ENCODE assay signal across 21 cellular contexts in the genomic region with DNA sequence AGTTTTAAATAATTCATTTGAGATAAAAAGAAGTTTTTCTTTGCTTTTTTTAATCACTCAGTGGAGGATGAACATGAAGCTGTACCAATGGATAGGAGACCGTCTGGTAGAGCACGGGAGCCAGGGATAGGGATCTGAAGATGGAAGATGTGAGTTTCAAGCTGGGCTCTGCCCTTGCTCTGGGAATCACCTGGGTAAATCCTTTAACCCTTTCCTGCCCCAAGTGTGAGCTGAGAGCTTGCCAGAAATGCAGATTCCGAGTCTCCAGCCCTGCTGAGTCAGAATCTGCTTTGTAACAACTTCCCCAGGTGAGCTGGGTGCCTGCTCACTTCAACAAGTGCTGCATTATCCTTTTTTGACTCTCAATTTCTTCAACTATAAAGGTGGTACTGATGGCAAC. TPM values are rescaled to one million over a fixed set of nuclear protein-coding genes. Genes with fewer than 3 reads are reported as not detected.
DNase-seq lines count a peak whose midpoint lies in the region; ATAC-seq, FAIRE-seq and TF ChIP-seq lines count a peak whose summit lies in the region.
"Had no signal": no experiment of that assay in that cellular context is flagged by ENCODE, and none has a peak within 500 bp of the region (broad histone marks: within the 10 kb centered on the region; RNA-seq: fewer than 3 reads in every experiment).

No MANE protein-coding gene starts in this region.

- H2BK20ac ChIP-seq in H1 (ENCODE audit: low read length), result no peak overlapping the region

- H3K14ac ChIP-seq in H1 (ENCODE audit: insufficient read length), result no peak overlapping the region
- no peak overlapping the region for H3K14ac ChIP-seq in trophoblast cell (ENCODE audit: low read length)

- no peak for TF ChIP-seq CTCF in H1 (IDR thresholded peaks at IDR 0.05; ENCODE audit: control extremely low read depth in 1 of 3, insufficient read depth in 1 of 3, low read depth in 1 of 3, low read length in 3 of 3)
- no peak for TF ChIP-seq CTCF in endothelial cell (IDR thresholded peaks at IDR 0.05; ENCODE audit: unreplicated experiment)

- H2BK120ac ChIP-seq in H1 (replicated peaks; ENCODE audit: low read depth, low read length) (no peak overlapping the region), trophoblast cell (ENCODE audit: insufficient read depth, low read length, poor library complexity) (no peak overlapping the region)

- no peak for TF ChIP-seq POLR2A in H1 (IDR thresholded peaks at IDR 0.05; ENCODE audit: control extremely low read depth in 1 of 2, low read depth in 2 of 2, low read length in 2 of 2)

- ATAC-seq in GM19328 (IDR thresholded peaks at IDR 0.05; ENCODE audit: unreplicated experiment), result no peak
- ATAC-seq: GM12878 had no signal

- no peak for FAIRE-seq in H1 (lab: Jason Lieb, UNC)
- FAIRE-seq: A204.1, GM12878 had no signal

- no peak overlapping the region for H4K5ac ChIP-seq in H1 (ENCODE audit: insufficient read length, low read depth, low read length)

- peaks cover 5% of the 10 kb centered on the region for H3K4me1 Mint-ChIP-seq in endothelial cell (ENCODE audit: unreplicated experiment)
- H3K4me1 Mint-ChIP-seq: CD4-positive, CD25-positive, alpha-beta regulatory T cell; CD8-positive, alpha-beta memory T cell had no signal

- H3K27me3 Mint-ChIP-seq in endothelial cell (ENCODE audit: unreplicated experiment), result peaks cover 2% of the 10 kb centered on the region
- H3K27me3 Mint-ChIP-seq: CD8-positive, alpha-beta memory T cell had no signal

- H3K79me1 ChIP-seq in H1 (ENCODE audit: low read depth, low read length) (no peaks in the 10 kb centered on the region), trophoblast cell (ENCODE audit: low read length) (no peaks in the 10 kb centered on the region)

- H3K4me2 ChIP-seq in H1 (ENCODE audit: insufficient read depth in 1 of 2, low read depth in 2 of 2, low read length in 2 of 2) (no peak overlapping the region), trophoblast cell (ENCODE audit: low read length) (no peak overlapping the region)

- DNase-seq in H1 (ENCODE audit: low read depth in 1 of 2, low spot score in 2 of 2) (no peak), iPS-NIHi7 (ENCODE audit: extremely low spot score) (peak; percentile 26), trophoblast cell (no peak), endothelial cell (ENCODE audit: low spot score) (no peak), H7 (no peak)
- DNase-seq: ACHN; BE2C; C1 segment of cervical spinal cord; CD4-positive, CD25-positive, alpha-beta regulatory T cell; CD8-positive, alpha-beta memory T cell; COR-L47; DMS 273 treated with DMSO at 0.1 percent for 48 hours; DMS53; DND-41; EL; H9 had no signal

- no peak overlapping the region for H3K27ac Mint-ChIP-seq in endothelial cell (ENCODE audit: unreplicated experiment)
- H3K27ac Mint-ChIP-seq: CD4-positive, CD25-positive, alpha-beta regulatory T cell; CD8-positive, alpha-beta memory T cell; H9 had no signal

- no peak overlapping the region for H3K9ac ChIP-seq in H1 (replicated peaks in 1 of 4; ENCODE audit: extremely low read depth in 1 of 4, low read depth in 3 of 4, low read length in 3 of 4)
- no peak overlapping the region for H3K9ac ChIP-seq in trophoblast cell (ENCODE audit: low read length)

- no peak overlapping the region for H2BK12ac ChIP-seq in H1 (ENCODE audit: low read depth, low read length)
- no peak overlapping the region for H2BK12ac ChIP-seq in trophoblast cell (ENCODE audit: low read length)

- no peaks in the 10 kb centered on the region for H3K9me3 Mint-ChIP-seq in endothelial cell (ENCODE audit: unreplicated experiment)
- H3K9me3 Mint-ChIP-seq: CD8-positive, alpha-beta memory T cell; H9 had no signal

- H4K91ac ChIP-seq in H1 (replicated peaks; ENCODE audit: insufficient read length, low read length) (no peak overlapping the region), trophoblast cell (ENCODE audit: low read depth, low read length) (no peak overlapping the region)

- H3K79me2 ChIP-seq in H1 (ENCODE audit: control insufficient read depth in 1 of 2, insufficient read depth in 2 of 2, low read length in 2 of 2) (no peaks in the 10 kb centered on the region), trophoblast cell (ENCODE audit: control insufficient read depth, insufficient read depth, low read length, poor library complexity) (no peaks in the 10 kb centered on the region)

- H3K4me3 ChIP-seq in H1 (ENCODE audit: extremely low read depth in 1 of 4, insufficient read depth in 2 of 4, low read depth in 3 of 4, low read length in 4 of 4) (no peak overlapping the region), trophoblast cell (ENCODE audit: low read depth, low read length) (no peak overlapping the region), H7 (ENCODE audit: insufficient read depth, low read depth, low read length) (no peak overlapping the region)
- H3K4me3 ChIP-seq: GM12878 had no signal

- H3K4me3 Mint-ChIP-seq in endothelial cell (ENCODE audit: unreplicated experiment), result no peak overlapping the region
- H3K4me3 Mint-ChIP-seq: CD4-positive, CD25-positive, alpha-beta regulatory T cell; CD8-positive, alpha-beta memory T cell; H9 had no signal

- no peaks in the 10 kb centered on the region for H3K36me3 ChIP-seq in H1 (ENCODE audit: control insufficient read depth in 2 of 4, insufficient read depth in 4 of 4, low read length in 3 of 4)
- no peaks in the 10 kb centered on the region for H3K36me3 ChIP-seq in trophoblast cell (ENCODE audit: control insufficient read depth in 1 of 2, insufficient read depth in 2 of 2, low read length in 2 of 2)
- no peaks in the 10 kb centered on the region for H3K36me3 ChIP-seq in H7 (replicated peaks; ENCODE audit: control insufficient read depth, insufficient read depth, low read length)
- H3K36me3 ChIP-seq: BE2C had no signal

- H3K27me3 ChIP-seq in H1 (replicated peaks in 1 of 4; ENCODE audit: control insufficient read depth in 3 of 4, extremely low read depth in 1 of 4, insufficient read depth in 3 of 4, low read length in 3 of 4), result peaks cover 0 to 12% (median 3%) of the 10 kb centered on the region in 4 experiments; a peak in 3 of 7 replicates
- H3K27me3 ChIP-seq in trophoblast cell (ENCODE audit: insufficient read depth, low read length), result no peaks in the 10 kb centered on the region
- no peaks in the 10 kb centered on the region; the same call in 1 of the 2 replicates for H3K27me3 ChIP-seq in H7 (ENCODE audit: control insufficient read depth, insufficient read depth, low read length)
- H3K27me3 ChIP-seq: BE2C had no signal

- H3K23me2 ChIP-seq in H1 (ENCODE audit: low read depth, low read length), result no peaks in the 10 kb centered on the region

- no peaks in the 10 kb centered on the region; a peak in 2 of 7 replicates for H3K4me1 ChIP-seq in H1 (replicated peaks in 1 of 4; ENCODE audit: control insufficient read depth in 3 of 4, insufficient read depth in 4 of 4, low read length in 3 of 4)
- H3K4me1 ChIP-seq in trophoblast cell (ENCODE audit: control insufficient read depth in 1 of 2, insufficient read depth in 2 of 2, low read length in 2 of 2), result no peaks in the 10 kb centered on the region
- H3K4me1 ChIP-seq: BE2C had no signal

- H4K8ac ChIP-seq in H1 (ENCODE audit: extremely low read depth, insufficient read depth, low read length) (no peak overlapping the region), trophoblast cell (ENCODE audit: low read depth, low read length) (no peak overlapping the region)

- H2BK15ac ChIP-seq in H1 (ENCODE audit: low read length), result no peak overlapping the region

- no peak overlapping the region for H2AFZ ChIP-seq in H1 (ENCODE audit: low read length)
- H2AFZ ChIP-seq in trophoblast cell (ENCODE audit: insufficient read depth, low read length, poor library complexity), result no peak overlapping the region

- H3K18ac ChIP-seq in H1 (ENCODE audit: extremely low read depth, low read length) (no peak overlapping the region), trophoblast cell (ENCODE audit: low read length) (no peak overlapping the region)

- H2BK5ac ChIP-seq in H1 (ENCODE audit: low read depth, low read length) (no peak overlapping the region), trophoblast cell (ENCODE audit: low read depth, low read length, poor library complexity) (no peak overlapping the region)

- H3K23ac ChIP-seq in H1 (ENCODE audit: insufficient read length) (no peak overlapping the region), trophoblast cell (ENCODE audit: low read length) (peak overlapping the region; percentile 13)

- H3K56ac ChIP-seq in H1 (replicated peaks; ENCODE audit: insufficient read length, low read depth, low read length), result no peak overlapping the region

- H3K27ac ChIP-seq in H1 (ENCODE audit: low read depth, low read length) (no peak overlapping the region), trophoblast cell (ENCODE audit: low read depth, low read length) (no peak overlapping the region)

- POLR2A ChIA-PET in H1 (lab: Charles Lee; ENCODE audit: partially characterized antibody), result no interaction called here

- TF ChIP-seq RAD21 in H1 (IDR thresholded peaks at IDR 0.05 in 1 of 2, conservative IDR thresholded peaks at IDR 0.05 in 1 of 2; ENCODE audit: low read depth in 2 of 2, low read length in 2 of 2), result no peak

- H3K36me3 Mint-ChIP-seq in endothelial cell (ENCODE audit: low read depth, unreplicated experiment), result peaks cover 7% of the 10 kb centered on the region
- H3K36me3 Mint-ChIP-seq: CD4-positive, CD25-positive, alpha-beta regulatory T cell; CD8-positive, alpha-beta memory T cell had no signal

- no peak overlapping the region for H2AK5ac ChIP-seq in H1 (ENCODE audit: low read depth, low read length)
- H2AK5ac ChIP-seq in trophoblast cell (ENCODE audit: low read length), result no peak overlapping the region

- no peaks in the 10 kb centered on the region for H4K20me1 ChIP-seq in H1 (replicated peaks in 1 of 2; ENCODE audit: control insufficient read depth in 1 of 2, insufficient read depth in 2 of 2, low read length in 2 of 2)

- WGBS in H1 (ENCODE audit: extremely low coverage in 1 of 2, insufficient coverage in 1 of 2, insufficient read length in 1 of 2, insufficient replicate concordance in 2 of 2, low coverage in 1 of 2, low lambda C conversion rate in 2 of 2, missing lambda C conversion rate in 1 of 2), 2 experiments, result 13% methylated on average over 3 of the region's 3 CpGs; no CpG with 5 or more reads in 1 of the 2 experiments
- no CpG with 5 or more reads among the region's 3 CpGs for WGBS in trophoblast cell (ENCODE audit: extremely low coverage, insufficient coverage, insufficient read length)

- CTCF ChIA-PET in H1 (lab: Charles Lee; ENCODE audit: partially characterized antibody), result interaction anchor here (0.6 to 0.8 kb wide), 2 partner anchors 215 to 797 kb away, joined by 3 read pairs; no protein-coding TSS in a partner anchor

- H3K9me3 ChIP-seq in H1 (ENCODE audit: insufficient read depth in 2 of 2, low read depth in 1 of 2, low read length in 1 of 2) (no peaks in the 10 kb centered on the region), trophoblast cell (ENCODE audit: insufficient read depth, low read depth, low read length) (peaks cover 1% of the 10 kb centered on the region)
- H3K9me3 ChIP-seq: BE2C had no signal

- no peak overlapping the region for H3K4ac ChIP-seq in H1 (replicated peaks; ENCODE audit: insufficient read length, low read depth, low read length)
- H3K4ac ChIP-seq in trophoblast cell (ENCODE audit: low read depth, low read length), result no peak overlapping the region

- TF ChIP-seq EP300 in H1 (IDR thresholded peaks at IDR 0.05; ENCODE audit: borderline replicate concordance in 1 of 2, low read depth in 2 of 2, low read length in 2 of 2), result no peak

- no peak overlapping the region for H4K12ac ChIP-seq in trophoblast cell (ENCODE audit: low read depth, low read length)

RNA-seq across cellular contexts. Expression of gene ERG, which starts 44.1 kb away (rescaled TPM):
- 3.0 and 3.1 TPM in 2 replicates for total RNA-seq in H1 (2021; fragmentation: NEBNext Ultra II Directional; extraction: Animal tissue kit (Norgen Biotek cat#: 25700))
- polyA plus RNA-seq in H1 (2011; rRNA removed), result 1.0 and 1.1 TPM in 2 replicates
- 0.71 TPM for polyA plus RNA-seq in H1 (2011; cell fraction: cytosol; rRNA removed)
- polyA plus RNA-seq in H1 (2011; cell fraction: nucleus; rRNA removed), result 2.3 TPM
- 1.1 to 1.7 TPM (median 1.4 TPM) in 4 replicates for polyA plus RNA-seq in H1 (2012, experiment 1 of 2)
- 0.35 TPM for polyA plus RNA-seq in H1 (2012, experiment 2 of 2)
- polyA plus RNA-seq in H1 (2013, experiment 1 of 2), result 2.5 TPM
- polyA plus RNA-seq in H1 (2013, experiment 2 of 2), result 2.3 TPM
- polyA minus RNA-seq in H1 (2011; rRNA and poly(A)+ RNA removed), result 1.1 and 5.0 TPM in 2 replicates
- 0.37 TPM for polyA minus RNA-seq in H1 (2011; cell fraction: cytosol; rRNA and poly(A)+ RNA removed)
- polyA minus RNA-seq in H1 (2011; cell fraction: nucleus; rRNA and poly(A)+ RNA removed), result 0.70 TPM
- polyA plus RNA-seq in trophoblast cell (2013), result 0.01 and 0.08 TPM in 2 replicates
- 133 TPM for total RNA-seq in endothelial cell (ENCODE audit: unreplicated experiment)
- total RNA-seq in H7 (2014; rRNA removed; shearing (Covaris generic)), result 0.37 and 1.5 TPM in 2 replicates
- total RNA-seq: CD8-positive, alpha-beta memory T cell; G401; GM12878; HT-29 had no signal
- polyA plus RNA-seq: CD4-positive, CD25-positive, alpha-beta regulatory T cell; CD8-positive, alpha-beta memory T cell; GM12878 had no signal

Comparison
In these comparisons a context has a peak if more than half of its experiments do, and no peak if none do; other contexts are left out.
1. RNA of gene ERG, which starts 44.1 kb away (total RNA-seq): 133 TPM in endothelial cell (single experiment); 3.0 to 3.1 TPM in H1 and 0.37 to 1.5 TPM in H7; every median in the first group is over 10 times any median in the second.